In genomic region chr7:116912269-116912909, GRCh38 we compare ENCODE assay signal across 22 cellular contexts. TPM values are rescaled to one million over a fixed set of nuclear protein-coding genes. Genes with fewer than 3 reads are reported as not detected.
A peak's percentile ranks its signal among the peaks of the same experiment; 100 is the strongest.
DNase-seq lines count a peak whose midpoint lies in the region; ATAC-seq and TF ChIP-seq lines count a peak whose summit lies in the region.
"Had no signal": no experiment of that assay in that cellular context is flagged by ENCODE, and none has a peak within 500 bp of the region (broad histone marks: within the 10 kb centered on the region; RNA-seq: fewer than 3 reads in every experiment).

No MANE protein-coding gene starts in this region.

- no peaks in the 10 kb centered on the region for H3K9me2 ChIP-seq in PC-3 (replicated peaks; ENCODE audit: low read length)

- H3K4me1 ChIP-seq in psoas muscle (peaks cover 26% of the 10 kb centered on the region), PC-3 (ENCODE audit: insufficient read depth, low read length) (no peaks in the 10 kb centered on the region)
- H3K4me1 ChIP-seq: HAP-1 had no signal

- H3K36me3 ChIP-seq in psoas muscle (ENCODE audit: insufficient read depth in 1 of 2, low read depth in 1 of 2): peaks cover 5 to 75% of the 10 kb centered on the region in 2 donors
- H3K36me3 ChIP-seq in PC-3 (ENCODE audit: low read depth, low read length): peaks cover 47% of the 10 kb centered on the region

- intact Hi-C loops in activated T-helper 2 cell treated with anti-CD3 and anti-CD28 coated beads, Interferon-gamma antibody, Interleukin-2, Interleukin-4, amounts not matched to agents 10 μg/mL and 5 μg/mL and 100 μg/mL, durations not matched to agents 14 hours and 24 hours and 36 hours (cut with micrococcal nuclease): no loop called here
- intact Hi-C loops in psoas muscle (cut with DNase I): no loop called here
- intact Hi-C loops in PC-3 (cut with micrococcal nuclease): no loop called here

- no peak for TF ChIP-seq CTCF in psoas muscle (IDR thresholded peaks at IDR 0.05)
- TF ChIP-seq CTCF in PC-3 (conservative IDR thresholded peaks at IDR 0.05; ENCODE audit: low read depth, low read length): no peak

- H3K9ac ChIP-seq in PC-3 (ENCODE audit: low read length): no peak overlapping the region

- H3K9me3 ChIP-seq in psoas muscle (no peaks in the 10 kb centered on the region), PC-3 (ENCODE audit: low read length) (no peaks in the 10 kb centered on the region)

- no peak overlapping the region for H3K27ac Mint-ChIP-seq in activated naive CD8-positive, alpha-beta T cell treated with anti-CD3 and anti-CD28 coated beads, Interleukin-2, amount 50 U/mL, for 24 hours
- no peak overlapping the region for H3K27ac Mint-ChIP-seq in activated naive CD8-positive, alpha-beta T cell treated with anti-CD3 and anti-CD28 coated beads for 36 hours
- H3K27ac Mint-ChIP-seq in activated T-helper 2 cell treated with anti-CD3 and anti-CD28 coated beads, Interferon-gamma antibody, Interleukin-2, Interleukin-4, amounts not matched to agents 10 μg/mL and 5 μg/mL and 100 μg/mL, durations not matched to agents 14 hours and 24 hours and 36 hours: peak overlapping the region; percentile 56
- H3K27ac Mint-ChIP-seq: GM23338 had no signal

- H3K27me3 ChIP-seq in psoas muscle (ENCODE audit: insufficient read depth in 3 of 3, low read length in 2 of 3) (no peaks in the 10 kb centered on the region), PC-3 (ENCODE audit: low read length) (no peaks in the 10 kb centered on the region)

- peak; percentile 20 for ATAC-seq in activated naive CD8-positive, alpha-beta T cell treated with anti-CD3 and anti-CD28 coated beads, Interleukin-2, amount 50 U/mL, for 24 hours
- ATAC-seq in psoas muscle: peak in 3 of 4 donors; percentile 52 to 68 (median 65)
- ATAC-seq in GM19324 (IDR thresholded peaks at IDR 0.05; ENCODE audit: low FRiP score, unreplicated experiment): no peak
- no peak for ATAC-seq in PC-3
- ATAC-seq: GM23338 had no signal

- no peaks in the 10 kb centered on the region for H4K20me1 ChIP-seq in PC-3 (ENCODE audit: low read length)

- POLR2A ChIA-PET in PC-3 (lab: Charles Lee; ENCODE audit: unreplicated experiment): interaction anchor here (0.6 kb wide), 1 partner anchor 1259 kb away, joined by 4 read pairs; no protein-coding TSS in a partner anchor

- DNase-seq in activated naive CD8-positive, alpha-beta T cell treated with anti-CD3 and anti-CD28 coated beads, Interleukin-2, amount 50 U/mL, for 24 hours: no peak
- no peak for DNase-seq in activated naive CD8-positive, alpha-beta T cell treated with anti-CD3 and anti-CD28 coated beads for 36 hours
- DNase-seq in EH (ENCODE audit: low read depth): peak; percentile 59
- DNase-seq in activated T-helper 2 cell treated with anti-CD3 and anti-CD28 coated beads, Interferon-gamma antibody, Interleukin-2, Interleukin-4, amounts not matched to agents 10 μg/mL and 5 μg/mL and 100 μg/mL, durations not matched to agents 14 hours and 24 hours and 36 hours (ENCODE audit: low spot score): no peak
- no peak for DNase-seq in psoas muscle
- no peak for DNase-seq in DMS114 treated with DMSO at 0.1 percent for 48 hours (lab: John Stamatoyannopoulos, UW; ENCODE audit: unreplicated experiment)
- DNase-seq in PC-3: no peak
- DNase-seq: 8988T; ACHN; Kasumi-1; NCI-H1105 treated with DMSO at 0.1 percent for 48 hours; NCI-H2029; NCI-H446 treated with DMSO at 0.1 percent for 48 hours; NCI-H526; NCI-H82; NK-92 treated with Interleukin-12 subunit alpha and Interleukin-12 subunit beta, amount 100 ng/mL, for 24 hours; PC-9; SHP77 had no signal

- H3K27ac ChIP-seq in psoas muscle (peak overlapping the region; percentile 53), PC-3 (ENCODE audit: low read length) (no peak overlapping the region)
- H3K27ac ChIP-seq: HL-60, PC-9 had no signal

- no peaks in the 10 kb centered on the region for H3K79me2 ChIP-seq in PC-3 (ENCODE audit: low read length)

- no peak overlapping the region for H2AFZ ChIP-seq in PC-3 (ENCODE audit: low read length)
- H2AFZ ChIP-seq: GM23338, PC-9 had no signal

- CTCF ChIA-PET in PC-3 (lab: Charles Lee): no interaction called here

- peaks cover 9% of the 10 kb centered on the region for H3K4me1 Mint-ChIP-seq in activated naive CD8-positive, alpha-beta T cell treated with anti-CD3 and anti-CD28 coated beads, Interleukin-2, amount 50 U/mL, for 24 hours
- H3K4me1 Mint-ChIP-seq in activated naive CD8-positive, alpha-beta T cell treated with anti-CD3 and anti-CD28 coated beads for 36 hours: peaks cover 9% of the 10 kb centered on the region
- peaks cover 2% of the 10 kb centered on the region for H3K4me1 Mint-ChIP-seq in activated T-helper 2 cell treated with anti-CD3 and anti-CD28 coated beads, Interferon-gamma antibody, Interleukin-2, Interleukin-4, amounts not matched to agents 10 μg/mL and 5 μg/mL and 100 μg/mL, durations not matched to agents 14 hours and 24 hours and 36 hours (ENCODE audit: low read depth)
- H3K4me1 Mint-ChIP-seq: GM23338 had no signal

- H3K9me3 Mint-ChIP-seq in activated naive CD8-positive, alpha-beta T cell treated with anti-CD3 and anti-CD28 coated beads, Interleukin-2, amount 50 U/mL, for 24 hours: no peaks in the 10 kb centered on the region
- no peaks in the 10 kb centered on the region for H3K9me3 Mint-ChIP-seq in activated naive CD8-positive, alpha-beta T cell treated with anti-CD3 and anti-CD28 coated beads for 36 hours
- no peaks in the 10 kb centered on the region for H3K9me3 Mint-ChIP-seq in activated T-helper 2 cell treated with anti-CD3 and anti-CD28 coated beads, Interferon-gamma antibody, Interleukin-2, Interleukin-4, amounts not matched to agents 10 μg/mL and 5 μg/mL and 100 μg/mL, durations not matched to agents 14 hours and 24 hours and 36 hours
- H3K9me3 Mint-ChIP-seq: GM23338 had no signal

- no peaks in the 10 kb centered on the region for H3F3A ChIP-seq in PC-3 (ENCODE audit: low read length, unreplicated experiment)

- H3K36me3 Mint-ChIP-seq in activated naive CD8-positive, alpha-beta T cell treated with anti-CD3 and anti-CD28 coated beads, Interleukin-2, amount 50 U/mL, for 24 hours (ENCODE audit: low read depth): peaks cover 61% of the 10 kb centered on the region
- peaks cover 47% of the 10 kb centered on the region for H3K36me3 Mint-ChIP-seq in activated naive CD8-positive, alpha-beta T cell treated with anti-CD3 and anti-CD28 coated beads for 36 hours
- H3K36me3 Mint-ChIP-seq in activated T-helper 2 cell treated with anti-CD3 and anti-CD28 coated beads, Interferon-gamma antibody, Interleukin-2, Interleukin-4, amounts not matched to agents 10 μg/mL and 5 μg/mL and 100 μg/mL, durations not matched to agents 14 hours and 24 hours and 36 hours (ENCODE audit: low read depth): peaks cover 66% of the 10 kb centered on the region

- WGBS in psoas muscle, 3 donors: 94 to 100% (median 95%) methylated on average over 1 of the region's 1 CpG

- no peak overlapping the region for H3K4me2 ChIP-seq in PC-3 (ENCODE audit: low read length)
- H3K4me2 ChIP-seq: GM23338, PC-9 had no signal

- H3K4me3 ChIP-seq in psoas muscle: no peak overlapping the region
- H3K4me3 ChIP-seq in PC-3 (ENCODE audit: low read length): no peak overlapping the region
- H3K4me3 ChIP-seq: GM23338, HAP-1, PC-9 had no signal

- no peaks in the 10 kb centered on the region for H3K27me3 Mint-ChIP-seq in activated naive CD8-positive, alpha-beta T cell treated with anti-CD3 and anti-CD28 coated beads, Interleukin-2, amount 50 U/mL, for 24 hours
- no peaks in the 10 kb centered on the region for H3K27me3 Mint-ChIP-seq in activated naive CD8-positive, alpha-beta T cell treated with anti-CD3 and anti-CD28 coated beads for 36 hours
- H3K27me3 Mint-ChIP-seq in activated T-helper 2 cell treated with anti-CD3 and anti-CD28 coated beads, Interferon-gamma antibody, Interleukin-2, Interleukin-4, amounts not matched to agents 10 μg/mL and 5 μg/mL and 100 μg/mL, durations not matched to agents 14 hours and 24 hours and 36 hours (ENCODE audit: low read depth): no peaks in the 10 kb centered on the region

- no TSS peak for BruUV-seq in PC-3 (replicated peaks; lab: Mats Ljungman, UMichigan)

- no peak overlapping the region for H3K4me3 Mint-ChIP-seq in activated naive CD8-positive, alpha-beta T cell treated with anti-CD3 and anti-CD28 coated beads, Interleukin-2, amount 50 U/mL, for 24 hours
- H3K4me3 Mint-ChIP-seq in activated naive CD8-positive, alpha-beta T cell treated with anti-CD3 and anti-CD28 coated beads for 36 hours: no peak overlapping the region
- no peak overlapping the region for H3K4me3 Mint-ChIP-seq in activated T-helper 2 cell treated with anti-CD3 and anti-CD28 coated beads, Interferon-gamma antibody, Interleukin-2, Interleukin-4, amounts not matched to agents 10 μg/mL and 5 μg/mL and 100 μg/mL, durations not matched to agents 14 hours and 24 hours and 36 hours (ENCODE audit: low read depth)
- H3K4me3 Mint-ChIP-seq: GM23338 had no signal

RNA-seq across cellular contexts. Expression of gene ST7, which starts 40.9 kb away (rescaled TPM):
- 10 to 100 TPM in 1 of 2 experiments, 1 to 10 TPM in 1; 8.4 to 10.2 TPM for total RNA-seq in activated naive CD8-positive, alpha-beta T cell treated with anti-CD3 and anti-CD28 coated beads for 36 hours
- total RNA-seq in activated T-helper 2 cell treated with anti-CD3 and anti-CD28 coated beads, Interferon-gamma antibody, Interleukin-2, Interleukin-4, amounts not matched to agents 10 μg/mL and 5 μg/mL and 100 μg/mL, durations not matched to agents 14 hours and 24 hours and 36 hours: 8.0 and 10.0 TPM in 2 replicates
- total RNA-seq in psoas muscle: 10 to 100 TPM in 2 of 4 donors, 1 to 10 TPM in 2; 6.3 to 12.5 (median 8.8) TPM
- polyA plus RNA-seq in psoas muscle: 10 to 100 TPM in 1 of 3 donors, 1 to 10 TPM in 2; 6.0 to 12.3 (median 6.7) TPM
- 13.1 and 19.7 TPM in 2 replicates for total RNA-seq in PC-3 (2014; rRNA removed)

RNA-seq across cellular contexts. Expression of gene CAPZA2, which starts 50.0 kb away (rescaled TPM):
- total RNA-seq in activated naive CD8-positive, alpha-beta T cell treated with anti-CD3 and anti-CD28 coated beads for 36 hours: 100 to 1,000 TPM; 158 to 177 TPM
- total RNA-seq in activated T-helper 2 cell treated with anti-CD3 and anti-CD28 coated beads, Interferon-gamma antibody, Interleukin-2, Interleukin-4, amounts not matched to agents 10 μg/mL and 5 μg/mL and 100 μg/mL, durations not matched to agents 14 hours and 24 hours and 36 hours: 128 and 147 TPM in 2 replicates
- 100 to 1,000 TPM; 152 to 271 (median 232) TPM for total RNA-seq in psoas muscle
- 100 to 1,000 TPM in 2 of 3 donors, 10 to 100 TPM in 1; 83.0 to 144 (median 120) TPM for polyA plus RNA-seq in psoas muscle
- total RNA-seq in PC-3 (2014; rRNA removed): 27.7 and 57.7 TPM in 2 replicates

Comparison
In these comparisons a context has a peak if more than half of its experiments do, and no peak if none do; other contexts are left out.
1. ATAC-seq: peak in activated naive CD8-positive, alpha-beta T cell treated with anti-CD3 and anti-CD28 coated beads, Interleukin-2, amount 50 U/mL, for 24 hours (single experiment) and psoas muscle (3 of 4); none in GM19324 (single experiment) and PC-3 (single experiment).